ENCODE assay signal across 1 cellular context in the genomic region with DNA sequence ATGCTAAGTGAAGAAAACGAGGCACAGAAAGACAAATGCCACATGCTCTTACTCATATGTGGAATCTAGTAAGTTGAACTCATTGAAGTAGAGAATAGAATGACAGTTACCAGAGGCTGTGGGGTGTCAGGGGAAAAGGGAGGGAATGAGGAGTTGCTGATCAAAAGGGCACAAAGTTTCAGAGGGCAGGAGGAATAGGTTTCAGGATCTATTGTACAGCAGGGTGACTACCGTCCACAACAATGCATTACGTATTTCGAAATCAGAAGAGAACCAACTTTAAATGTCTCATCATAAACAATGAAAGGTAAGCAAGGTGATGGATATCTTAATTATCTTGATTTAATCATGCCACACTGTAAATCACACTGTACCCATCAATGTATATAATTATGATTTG.
TF ChIP-seq lines count a peak whose summit lies in the region.

No MANE protein-coding gene starts in this region.

TF ChIP-seq in K562, 482 proteins besides CTCF, POLR2A, EP300 and RAD21 (continued from another document):
- TF ChIP-seq NCOA1 (IDR thresholded peaks at IDR 0.05; ENCODE audit: low read depth) (no peak), CEBPB (tag; IDR thresholded peaks at IDR 0.05) (peak; percentile 28; the same call in 1 of the 2 replicates), ILF3 (IDR thresholded peaks at IDR 0.05; ENCODE audit: borderline replicate concordance) (no peak)
